In the genomic region with DNA sequence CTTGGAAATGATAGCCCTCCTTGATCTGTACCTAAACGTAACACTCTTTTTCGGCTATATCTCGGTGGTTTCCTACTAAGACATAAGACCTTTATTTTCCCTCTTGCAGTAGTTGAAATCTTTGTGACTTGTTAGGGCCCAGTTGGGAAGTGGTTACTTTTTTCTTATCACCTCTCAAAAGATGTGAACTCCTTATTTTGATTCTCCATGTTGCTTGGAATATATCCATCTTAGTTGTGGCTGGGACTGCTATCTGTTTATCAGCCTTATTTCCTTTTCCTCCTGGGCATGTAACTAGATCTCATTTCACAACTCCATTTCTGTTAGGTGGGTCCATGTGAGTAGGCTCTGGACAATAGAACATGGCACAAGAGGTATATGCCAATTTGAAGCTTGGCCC, we compare ENCODE assay signal across 36 cellular contexts. TPM values are rescaled to one million over a fixed set of nuclear protein-coding genes. Genes with fewer than 3 reads are reported as not detected.
"Had no signal": no experiment of that assay in that cellular context is flagged by ENCODE, and none has a peak within 500 bp of the region (broad histone marks: within the 10 kb centered on the region; RNA-seq: fewer than 3 reads in every experiment).

No MANE protein-coding gene starts in this region.

- H3K27ac ChIP-seq: adrenal gland, breast epithelium, colonic mucosa, epithelial cell of prostate, esophagus squamous epithelium, gastroesophageal sphincter had no signal

- ATAC-seq: activated naive CD8-positive, alpha-beta T cell treated with anti-CD3 and anti-CD28 coated beads, Interleukin-2, amount 50 U/mL, for 24 hours; activated T-cell treated with anti-CD3 and anti-CD28 coated beads, Interleukin-2, amount 50 U/mL, for 72 hours; gastroesophageal sphincter; T-helper 17 cell had no signal

- H3K9me3 Mint-ChIP-seq: activated CD4-positive, alpha-beta memory T cell treated with anti-CD3 and anti-CD28 coated beads, Interleukin-2, amount 10 ng/mL, durations not matched to agents 7 days and 5 days; activated CD4-positive, alpha-beta T cell treated with anti-CD3 and anti-CD28 coated beads, Interleukin-2, amount 10 ng/mL, durations not matched to agents 7 days and 5 days; activated naive CD8-positive, alpha-beta T cell treated with anti-CD3 and anti-CD28 coated beads for 36 hours; activated naive CD8-positive, alpha-beta T cell treated with anti-CD3 and anti-CD28 coated beads, Interleukin-2, amount 50 U/mL, for 24 hours; activated T-cell treated with anti-CD3 and anti-CD28 coated beads, Interleukin-2, amount 50 U/mL, for 24 hours; activated T-cell treated with anti-CD3 and anti-CD28 coated beads, Interleukin-2, amount 50 U/mL, for 72 hours; brain; T-helper 2 cell treated with Interferon-gamma antibody and Interleukin-4, amounts not matched to agents 5 μg/mL and 100 μg/mL, for 36 hours had no signal

- FAIRE-seq: endometrium, endothelial cell of umbilical vein had no signal

- H3K27me3 ChIP-seq: adrenal gland, cardiac muscle cell, colonic mucosa, gastroesophageal sphincter had no signal

- DNase-seq: activated CD4-positive, alpha-beta memory T cell treated with anti-CD3 and anti-CD28 coated beads, Interleukin-2, amount 10 ng/mL, durations not matched to agents 7 days and 5 days; activated CD4-positive, alpha-beta T cell treated with anti-CD3 and anti-CD28 coated beads for 4 hours; activated CD4-positive, alpha-beta T cell treated with anti-CD3 and anti-CD28 coated beads, Interleukin-2, amount 10 ng/mL, durations not matched to agents 7 days and 5 days; activated CD4-positive, alpha-beta T cell treated with anti-CD3 and anti-CD28 coated beads, Interleukin-2, amount 50 U/mL, for 4 hours; activated CD4-positive, CD25-positive, alpha-beta regulatory T cell; activated CD4-positive, CD25-positive, alpha-beta regulatory T cell treated with anti-CD3 and anti-CD28 coated beads, Interleukin-2, amount 50 U/mL, for 72 hours; activated CD8-positive, alpha-beta memory T cell treated with anti-CD3 and anti-CD28 coated beads, Interleukin-2, amount 50 U/mL, for 48 hours; activated gamma-delta T cell; activated naive CD4-positive, alpha-beta T cell; activated naive CD4-positive, alpha-beta T cell treated with anti-CD3 and anti-CD28 coated beads, Interleukin-2, amount 50 U/mL, for 16 hours; activated naive CD8-positive, alpha-beta T cell treated with anti-CD3 and anti-CD28 coated beads for 36 hours; activated naive CD8-positive, alpha-beta T cell treated with anti-CD3 and anti-CD28 coated beads, Interleukin-2, amount 50 U/mL, for 24 hours; activated T-cell treated with anti-CD3 and anti-CD28 coated beads for 4 hours; activated T-cell treated with anti-CD3 and anti-CD28 coated beads, Interleukin-2, amount 50 U/mL, for 24 hours; activated T-cell treated with anti-CD3 and anti-CD28 coated beads, Interleukin-2, amount 50 U/mL, for 72 hours; adrenal gland; amygdala; aorta; central memory CD4-positive, alpha-beta T cell; cerebellar nuclear complex; colonic mucosa; effector CD8-positive, alpha-beta T cell; esophagus squamous epithelium; foreskin melanocyte; hippocampal formation; T-helper 1 cell; T-helper 17 cell; T1000 had no signal

- H3K4me3 Mint-ChIP-seq: activated CD4-positive, alpha-beta memory T cell treated with anti-CD3 and anti-CD28 coated beads, Interleukin-2, amount 10 ng/mL, durations not matched to agents 7 days and 5 days; activated CD4-positive, alpha-beta T cell treated with anti-CD3 and anti-CD28 coated beads, Interleukin-2, amount 10 ng/mL, durations not matched to agents 7 days and 5 days; activated naive CD8-positive, alpha-beta T cell treated with anti-CD3 and anti-CD28 coated beads for 36 hours; activated naive CD8-positive, alpha-beta T cell treated with anti-CD3 and anti-CD28 coated beads, Interleukin-2, amount 50 U/mL, for 24 hours; activated T-cell treated with anti-CD3 and anti-CD28 coated beads, Interleukin-2, amount 50 U/mL, for 24 hours; activated T-cell treated with anti-CD3 and anti-CD28 coated beads, Interleukin-2, amount 50 U/mL, for 72 hours; T-helper 17 cell; T-helper 2 cell treated with Interferon-gamma antibody and Interleukin-4, amounts not matched to agents 5 μg/mL and 100 μg/mL, for 36 hours had no signal

- H3K36me3 ChIP-seq: adrenal gland, breast epithelium, cardiac muscle cell, colonic mucosa, esophagus squamous epithelium, gastroesophageal sphincter had no signal

- H3K4me1 ChIP-seq: breast epithelium had no signal

- H3K27ac Mint-ChIP-seq: activated CD4-positive, alpha-beta memory T cell treated with anti-CD3 and anti-CD28 coated beads, Interleukin-2, amount 10 ng/mL, durations not matched to agents 7 days and 5 days; activated CD4-positive, alpha-beta T cell treated with anti-CD3 and anti-CD28 coated beads, Interleukin-2, amount 10 ng/mL, durations not matched to agents 7 days and 5 days; activated naive CD8-positive, alpha-beta T cell treated with anti-CD3 and anti-CD28 coated beads for 36 hours; activated naive CD8-positive, alpha-beta T cell treated with anti-CD3 and anti-CD28 coated beads, Interleukin-2, amount 50 U/mL, for 24 hours; activated T-cell treated with anti-CD3 and anti-CD28 coated beads, Interleukin-2, amount 50 U/mL, for 24 hours; activated T-cell treated with anti-CD3 and anti-CD28 coated beads, Interleukin-2, amount 50 U/mL, for 72 hours; brain; T-helper 17 cell; T-helper 2 cell treated with Interferon-gamma antibody and Interleukin-4, amounts not matched to agents 5 μg/mL and 100 μg/mL, for 36 hours had no signal

- H3K4me3 ChIP-seq: adrenal gland, breast epithelium, cardiac muscle cell, colonic mucosa, esophagus squamous epithelium, gastroesophageal sphincter had no signal

- H3K36me3 Mint-ChIP-seq: activated naive CD8-positive, alpha-beta T cell treated with anti-CD3 and anti-CD28 coated beads for 36 hours; brain had no signal

- H3K9me3 ChIP-seq: adrenal gland, breast epithelium, colonic mucosa, esophagus squamous epithelium, gastroesophageal sphincter had no signal

RNA-seq across cellular contexts. Expression of gene CPED1, which starts 4.1 kb away (rescaled TPM):
- total RNA-seq: activated CD4-positive, alpha-beta memory T cell treated with anti-CD3 and anti-CD28 coated beads, Interleukin-2, amount 10 ng/mL, durations not matched to agents 7 days and 5 days; activated naive CD8-positive, alpha-beta T cell treated with anti-CD3 and anti-CD28 coated beads for 36 hours; activated T-cell treated with anti-CD3 and anti-CD28 coated beads, Interleukin-2, amount 50 U/mL, for 72 hours had no signal
